ENCODE assay signal across 11 cellular contexts in the genomic region with DNA sequence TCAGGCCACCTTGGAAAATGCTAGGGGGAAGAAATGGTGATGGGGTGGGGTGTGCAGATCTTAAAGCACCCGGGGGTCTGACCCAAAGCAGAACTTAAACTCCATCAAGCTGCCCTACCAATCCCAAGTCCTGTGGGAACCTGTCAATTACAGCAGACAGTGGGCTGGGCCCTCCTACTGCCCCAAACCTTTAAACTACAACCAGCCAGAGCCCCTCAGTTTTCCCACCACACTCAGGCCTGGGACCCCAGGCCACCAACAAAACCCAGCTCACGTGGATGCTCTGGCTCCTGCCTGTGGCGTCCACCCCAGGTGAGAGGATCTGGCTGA. TPM values are rescaled to one million over a fixed set of nuclear protein-coding genes. Genes with fewer than 3 reads are reported as not detected.
DNase-seq lines count a peak whose midpoint lies in the region; ATAC-seq, FAIRE-seq and TF ChIP-seq lines count a peak whose summit lies in the region.
"Had no signal": no experiment of that assay in that cellular context is flagged by ENCODE, and none has a peak within 500 bp of the region (broad histone marks: within the 10 kb centered on the region; RNA-seq: fewer than 3 reads in every experiment).

No MANE protein-coding gene starts in this region.

- H3K36me3 ChIP-seq in OCI-LY7 (ENCODE audit: insufficient read depth, low read length) = no peaks in the 10 kb centered on the region

- intact Hi-C loops in CD4-positive, alpha-beta T cell (cut with DNase I, micrococcal nuclease) = no loop called here
- intact Hi-C loops in OCI-LY7 (cut with micrococcal nuclease; ENCODE audit: unreplicated experiment) = no loop called here

- POLR2A ChIA-PET in CD4-positive, alpha-beta T cell (lab: Charles Lee) = interaction anchor here (0.9 to 3.4 kb wide), 6 partner anchors 14 to 225 kb away, joined by 3 to 24 read pairs (median 9); partner anchors contain the start of gene NUFIP2
- POLR2A ChIA-PET in OCI-LY7 (lab: Charles Lee) = interaction anchor here (0.6 to 2.5 kb wide), 3 partner anchors 18 to 301 kb away, joined by 5 to 10 read pairs (median 6); no protein-coding TSS in a partner anchor

- H3K9me3 Mint-ChIP-seq in CD4-positive, alpha-beta T cell = no peaks in the 10 kb centered on the region
- no peaks in the 10 kb centered on the region for H3K9me3 Mint-ChIP-seq in endothelial cell (ENCODE audit: unreplicated experiment)
- H3K9me3 Mint-ChIP-seq in osteocyte (ENCODE audit: unreplicated experiment) = peaks cover 2% of the 10 kb centered on the region

- H3K9me2 ChIP-seq in OCI-LY7 (ENCODE audit: insufficient read depth, low read length) = no peaks in the 10 kb centered on the region

- no peak for TF ChIP-seq CTCF in CD4-positive, alpha-beta T cell (IDR thresholded peaks at IDR 0.05)
- TF ChIP-seq CTCF in OCI-LY7 (conservative IDR thresholded peaks at IDR 0.05; ENCODE audit: low read length) (no peak), endothelial cell (IDR thresholded peaks at IDR 0.05; ENCODE audit: unreplicated experiment) (no peak), osteocyte (IDR thresholded peaks at IDR 0.05) (no peak)

- no peaks in the 10 kb centered on the region for H3K27me3 Mint-ChIP-seq in CD4-positive, alpha-beta T cell
- H3K27me3 Mint-ChIP-seq in endothelial cell (ENCODE audit: unreplicated experiment) = peaks cover 9% of the 10 kb centered on the region
- H3K27me3 Mint-ChIP-seq in osteocyte (ENCODE audit: unreplicated experiment) = no peaks in the 10 kb centered on the region

- H3K36me3 Mint-ChIP-seq in CD4-positive, alpha-beta T cell (ENCODE audit: low read depth) = no peaks in the 10 kb centered on the region
- H3K36me3 Mint-ChIP-seq in endothelial cell (ENCODE audit: low read depth, unreplicated experiment) (no peaks in the 10 kb centered on the region), osteocyte (ENCODE audit: unreplicated experiment) (no peaks in the 10 kb centered on the region)

- H4K20me1 ChIP-seq in OCI-LY7 (ENCODE audit: insufficient read depth, low read length) = no peaks in the 10 kb centered on the region

- BruUV-seq in OCI-LY7 (replicated peaks; lab: Mats Ljungman, UMichigan) = no TSS peak

- H3K4me3 Mint-ChIP-seq in CD4-positive, alpha-beta T cell = peak overlapping the region; percentile 86
- H3K4me3 Mint-ChIP-seq in endothelial cell (ENCODE audit: unreplicated experiment) (peak overlapping the region; percentile 76), osteocyte (ENCODE audit: unreplicated experiment) (peak overlapping the region; percentile 61)

- H3K27ac Mint-ChIP-seq in CD4-positive, alpha-beta T cell = peak overlapping the region; percentile 85
- H3K27ac Mint-ChIP-seq in endothelial cell (ENCODE audit: unreplicated experiment) (no peak overlapping the region), osteocyte (ENCODE audit: unreplicated experiment) (no peak overlapping the region)

- peak overlapping the region; percentile 73 for H3K4me2 ChIP-seq in OCI-LY7 (ENCODE audit: low read length)

- H2AFZ ChIP-seq in OCI-LY7 (ENCODE audit: low read length) = peak overlapping the region; percentile 84; the same call in 1 of the 2 replicates

- CTCF ChIA-PET in CD4-positive, alpha-beta T cell (lab: Charles Lee) = interaction anchor here (2.2 to 9.7 kb wide), 3 partner anchors 30 to 113 kb away, joined by 7 to 216 read pairs (median 19); no protein-coding TSS in a partner anchor
- CTCF ChIA-PET in OCI-LY7 (lab: Charles Lee; ENCODE audit: unreplicated experiment) = interaction anchor here (1.0 to 1.7 kb wide), 4 partner anchors 14 to 32 kb away, joined by 3 to 6 read pairs (median 4); no protein-coding TSS in a partner anchor

- H3K4me1 ChIP-seq in OCI-LY7 (ENCODE audit: insufficient read depth, low read length, poor library complexity, severe bottlenecking) = peaks cover 45% of the 10 kb centered on the region

- H3K4me3 ChIP-seq in OCI-LY7 (ENCODE audit: low read depth, low read length, poor library complexity, severe bottlenecking) = no peak overlapping the region

- FAIRE-seq in GM12892 (lab: Jason Lieb, UNC) = no peak
- FAIRE-seq: G401.6 had no signal

- no peak for DNase-seq in CD4-positive, alpha-beta T cell
- DNase-seq in OCI-LY7 (ENCODE audit: low spot score) (no peak), endothelial cell (ENCODE audit: low spot score) (no peak), osteocyte (ENCODE audit: extremely low spot score, unreplicated experiment) (no peak), NCI-H2029 (lab: John Stamatoyannopoulos, UW) (no peak), GM12892 (ENCODE audit: insufficient read length) (no peak)
- DNase-seq: hippocampal formation had no signal

- H3K27ac ChIP-seq in CD4-positive, alpha-beta T cell (ENCODE audit: low read depth, low read length) = peak overlapping the region; percentile 53
- H3K27ac ChIP-seq in OCI-LY7 (ENCODE audit: low read depth, low read length, poor library complexity, severe bottlenecking) = peak overlapping the region; percentile 73
- H3K27ac ChIP-seq: KMS-11 had no signal

- ATAC-seq in CD4-positive, alpha-beta T cell (ENCODE audit: poor library complexity) = no peak
- ATAC-seq in GM18907 (IDR thresholded peaks at IDR 0.05; ENCODE audit: unreplicated experiment) = no peak
- ATAC-seq in GM21367 (IDR thresholded peaks at IDR 0.05; ENCODE audit: unreplicated experiment) = no peak

- no peak for TF ChIP-seq POLR2A in GM12892 (IDR thresholded peaks at IDR 0.05; ENCODE audit: low read depth, low read length)

- H3K27me3 ChIP-seq in CD4-positive, alpha-beta T cell (ENCODE audit: control insufficient read depth, insufficient read depth, low read length) = no peaks in the 10 kb centered on the region

- H3K79me2 ChIP-seq in OCI-LY7 (ENCODE audit: insufficient read depth, low read depth, low read length) = no peaks in the 10 kb centered on the region; the same call in 1 of the 2 replicates

- H3K4me1 Mint-ChIP-seq in CD4-positive, alpha-beta T cell (ENCODE audit: low read depth) = peaks cover 34% of the 10 kb centered on the region
- peaks cover 41% of the 10 kb centered on the region for H3K4me1 Mint-ChIP-seq in endothelial cell (ENCODE audit: unreplicated experiment)
- H3K4me1 Mint-ChIP-seq in osteocyte (ENCODE audit: unreplicated experiment) = peaks cover 39% of the 10 kb centered on the region

- H3K9me3 ChIP-seq in CD4-positive, alpha-beta T cell (ENCODE audit: control insufficient read depth, low read length) = no peaks in the 10 kb centered on the region
- H3K9me3 ChIP-seq in OCI-LY7 (ENCODE audit: low read length) = no peaks in the 10 kb centered on the region

RNA-seq across cellular contexts. Expression of gene MYO18A, which starts 2.7 kb away (rescaled TPM):
- 10 to 100 TPM; 87.0 to 90.1 TPM for total RNA-seq in CD4-positive, alpha-beta T cell
- 124 and 131 TPM in 2 replicates for total RNA-seq in OCI-LY7 (2014; rRNA removed; shearing (Covaris generic))
- 128 and 143 TPM in 2 replicates for total RNA-seq in OCI-LY7 (2022)
- total RNA-seq in endothelial cell (ENCODE audit: unreplicated experiment) = 79.9 TPM
- total RNA-seq in osteocyte = 27.8 and 28.8 TPM in 2 replicates
- 25.1 TPM for polyA plus RNA-seq in GM12892 (2012; ENCODE audit: missing spikeins)
